ENCODE assay signal across 22 cellular contexts in genomic region chr11:31711137-31711536, GRCh38.
DNase-seq lines count a peak whose midpoint lies in the region; TF ChIP-seq lines count a peak whose summit lies in the region.
"Had no signal": no experiment of that assay in that cellular context is flagged by ENCODE, and none has a peak within 500 bp of the region (broad histone marks: within the 10 kb centered on the region; RNA-seq: fewer than 3 reads in every experiment).

No MANE protein-coding gene starts in this region.

- H3K27me3 Mint-ChIP-seq in endodermal cell (ENCODE audit: insufficient read depth) = no peaks in the 10 kb centered on the region
- H3K27me3 Mint-ChIP-seq: CD4-positive, CD25-positive, alpha-beta regulatory T cell; effector memory CD8-positive, alpha-beta T cell; natural killer cell treated with Interleukin-12 subunit alpha and Interleukin-12 subunit beta and Interleukin-15 and Interleukin-18, amount 100 ng/mL, for 72 hours; stimulated activated naive CD8-positive, alpha-beta T cell treated with anti-CD3 and anti-CD28 coated beads, Interleukin-15, Interleukin-2, amounts not matched to agents 100 ng/mL and 50 ng/mL, for 24 hours had no signal

- H3K27ac ChIP-seq in endodermal cell (ENCODE audit: low read depth, low read length) = no peak overlapping the region
- H3K27ac ChIP-seq: body of pancreas, ovary, tibial artery had no signal

- peaks cover 4% of the 10 kb centered on the region for H3K36me3 Mint-ChIP-seq in endodermal cell (ENCODE audit: low read depth)

- no peak overlapping the region for H3K9ac ChIP-seq in endodermal cell (ENCODE audit: extremely low read depth, low read length, poor library complexity, severe bottlenecking)

- no peak for TF ChIP-seq CTCF in endodermal cell (conservative IDR thresholded peaks at IDR 0.05)

- WGBS in endodermal cell (ENCODE audit: insufficient coverage in 1 of 2, insufficient read length in 1 of 2), 2 experiments = 80 to 91% methylated on average over 1 to 2 of the region's 2 CpGs

- no peak overlapping the region for H3K4me3 Mint-ChIP-seq in endodermal cell
- H3K4me3 Mint-ChIP-seq: CD4-positive, CD25-positive, alpha-beta regulatory T cell; effector memory CD8-positive, alpha-beta T cell; natural killer cell treated with Interleukin-12 subunit alpha and Interleukin-12 subunit beta and Interleukin-15 and Interleukin-18, amount 100 ng/mL, for 72 hours; stimulated activated naive CD8-positive, alpha-beta T cell treated with anti-CD3 and anti-CD28 coated beads, Interleukin-15, Interleukin-2, amounts not matched to agents 100 ng/mL and 50 ng/mL, for 24 hours had no signal

- no peak overlapping the region for H3K4me3 ChIP-seq in endodermal cell (ENCODE audit: low read length)
- H3K4me3 ChIP-seq: body of pancreas, ovary, tibial artery had no signal

- H3K4me1 Mint-ChIP-seq in endodermal cell = no peaks in the 10 kb centered on the region

- DNase-seq in DMS53 treated with DMSO at 0.1 percent for 48 hours (lab: John Stamatoyannopoulos, UW; ENCODE audit: unreplicated experiment) (peak; percentile 86), NCI-H1105 treated with DMSO at 0.1 percent for 48 hours (lab: John Stamatoyannopoulos, UW) (peak; percentile 59), NCI-H748 (lab: John Stamatoyannopoulos, UW; ENCODE audit: unreplicated experiment) (peak; percentile 62), foreskin melanocyte (peak; percentile 71), SK-N-DZ (ENCODE audit: low spot score) (no peak), iPS-NIHi11 (ENCODE audit: low spot score) (no peak), endodermal cell (no peak)
- no peak for DNase-seq in central memory CD4-positive, alpha-beta T cell
- DNase-seq: activated CD4-positive, alpha-beta T cell treated with anti-CD3 and anti-CD28 coated beads, Interleukin-2, amount 50 U/mL, for 48 hours; activated CD4-positive, CD25-positive, alpha-beta regulatory T cell; activated gamma-delta T cell treated with Interleukin-2 at 50 U/mL for 16 hours; body of pancreas; CD4-positive, CD25-positive, alpha-beta regulatory T cell; effector memory CD8-positive, alpha-beta T cell; ovary; right cardiac atrium; RPMI8226; stimulated activated CD4-positive, alpha-beta T cell treated with anti-CD3 and anti-CD28 coated beads, Interleukin-12 subunit alpha, Interleukin-12 subunit beta, amount 100 ng/mL, for 4 hours; T-helper 9 cell; tibial artery had no signal

- peaks cover 6% of the 10 kb centered on the region for H3K9me3 ChIP-seq in endodermal cell (ENCODE audit: control insufficient read depth, low read length)
- H3K9me3 ChIP-seq: body of pancreas, ovary, tibial artery had no signal

- no peaks in the 10 kb centered on the region for H3K36me3 ChIP-seq in endodermal cell (ENCODE audit: control insufficient read depth, insufficient read depth, low read length)
- H3K36me3 ChIP-seq: ovary, tibial artery had no signal

- H3K9me3 Mint-ChIP-seq in endodermal cell = no peaks in the 10 kb centered on the region
- H3K9me3 Mint-ChIP-seq: effector memory CD8-positive, alpha-beta T cell; natural killer cell treated with Interleukin-12 subunit alpha and Interleukin-12 subunit beta and Interleukin-15 and Interleukin-18, amount 100 ng/mL, for 72 hours; stimulated activated naive CD8-positive, alpha-beta T cell treated with anti-CD3 and anti-CD28 coated beads, Interleukin-15, Interleukin-2, amounts not matched to agents 100 ng/mL and 50 ng/mL, for 24 hours had no signal

- no peak overlapping the region for H3K27ac Mint-ChIP-seq in endodermal cell
- H3K27ac Mint-ChIP-seq: CD4-positive, CD25-positive, alpha-beta regulatory T cell; effector memory CD8-positive, alpha-beta T cell; natural killer cell treated with Interleukin-12 subunit alpha and Interleukin-12 subunit beta and Interleukin-15 and Interleukin-18, amount 100 ng/mL, for 72 hours; stimulated activated naive CD8-positive, alpha-beta T cell treated with anti-CD3 and anti-CD28 coated beads, Interleukin-15, Interleukin-2, amounts not matched to agents 100 ng/mL and 50 ng/mL, for 24 hours had no signal

- H3K4me1 ChIP-seq in endodermal cell (ENCODE audit: control insufficient read depth, insufficient read depth, low read length) = no peaks in the 10 kb centered on the region
- H3K4me1 ChIP-seq: body of pancreas, tibial artery had no signal

- no peaks in the 10 kb centered on the region for H3K27me3 ChIP-seq in endodermal cell (ENCODE audit: control insufficient read depth, insufficient read depth, low read length, poor library complexity, severe bottlenecking)
- H3K27me3 ChIP-seq: body of pancreas, ovary, tibial artery had no signal

Comparison
In these comparisons a context has a peak if more than half of its experiments do, and no peak if none do; other contexts are left out.
1. DNase-seq: peak in DMS53 treated with DMSO at 0.1 percent for 48 hours (single experiment), NCI-H1105 treated with DMSO at 0.1 percent for 48 hours (single experiment), NCI-H748 (single experiment) and foreskin melanocyte (single experiment); none in SK-N-DZ (single experiment), iPS-NIHi11 (single experiment), endodermal cell (single experiment) and central memory CD4-positive, alpha-beta T cell (single experiment).